Comparison of ENCODE assay signal across 15 cellular contexts in the genomic region with DNA sequence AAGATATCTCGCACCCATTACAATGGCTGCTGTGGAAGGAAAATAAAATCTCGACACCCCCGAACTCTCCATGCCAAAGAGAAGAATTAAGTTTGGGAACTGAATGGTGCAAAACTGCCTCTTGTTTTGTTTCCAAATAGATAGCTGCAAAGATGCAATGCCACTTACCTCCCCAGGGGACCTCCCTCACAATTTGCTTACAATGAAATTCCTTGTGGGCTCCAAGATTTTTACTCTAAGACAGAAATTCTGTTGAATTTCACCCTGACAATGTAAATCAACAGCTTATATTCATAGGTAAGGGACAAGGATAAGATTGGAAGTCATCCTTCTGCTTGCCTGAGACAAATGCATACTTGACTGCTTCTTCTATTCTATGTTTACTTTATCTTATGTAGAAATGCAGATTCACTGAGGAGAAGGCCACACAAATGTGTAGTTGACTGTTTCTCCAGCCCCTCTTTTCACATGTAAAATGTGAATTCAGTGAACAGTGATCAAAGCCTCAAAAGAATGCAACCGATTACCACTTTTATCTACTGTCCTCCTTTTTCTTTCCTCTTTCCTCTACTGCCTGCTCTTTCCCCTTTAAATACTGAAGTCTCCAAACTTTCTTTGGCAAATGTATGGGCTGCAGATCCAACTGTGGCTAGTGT.
"Had no signal": no experiment of that assay in that cellular context is flagged by ENCODE, and none has a peak within 500 bp of the region (broad histone marks: within the 10 kb centered on the region; RNA-seq: fewer than 3 reads in every experiment).

No MANE protein-coding gene starts in this region.

- DNase-seq: activated naive CD4-positive, alpha-beta T cell; activated T-cell treated with anti-CD3 and anti-CD28 coated beads, Interleukin-2, amount 50 U/mL, for 1 hour; central memory CD4-positive, alpha-beta T cell; effector memory CD4-positive, alpha-beta T cell; foreskin melanocyte; islet precursor cell; left cardiac atrium; occipital lobe; right lobe of liver; stimulated activated CD4-positive, alpha-beta T cell treated with anti-CD3 and anti-CD28 coated beads, Interleukin-1b, Interleukin-23, amount 100 ng/mL, for 48 hours; substantia nigra; thyroid gland; WERI-Rb-1 had no signal

- H3K27me3 ChIP-seq: adrenal gland, right lobe of liver, thyroid gland had no signal

- H3K9me3 ChIP-seq: adrenal gland, right lobe of liver, thyroid gland had no signal

- H3K4me3 ChIP-seq: adrenal gland, right lobe of liver, skin epidermis, thyroid gland had no signal

- H3K4me1 ChIP-seq: adrenal gland, right lobe of liver, thyroid gland had no signal

- H3K36me3 ChIP-seq: adrenal gland, right lobe of liver, thyroid gland, WERI-Rb-1 had no signal
